In genomic region chr2:2938481-2938880, GRCh38 we compare ENCODE assay signal across 19 cellular contexts.
DNase-seq lines count a peak whose midpoint lies in the region; ATAC-seq lines count a peak whose summit lies in the region.
"Had no signal": no experiment of that assay in that cellular context is flagged by ENCODE, and none has a peak within 500 bp of the region (broad histone marks: within the 10 kb centered on the region; RNA-seq: fewer than 3 reads in every experiment).

No MANE protein-coding gene starts in this region.

- no peak overlapping the region for H3K4ac ChIP-seq in neuronal stem cell (ENCODE audit: low read length)

- no peak overlapping the region for H2BK12ac ChIP-seq in neuronal stem cell (ENCODE audit: low read length)

- no peaks in the 10 kb centered on the region for H3K79me1 ChIP-seq in neuronal stem cell (ENCODE audit: low read depth, low read length)

- H2BK15ac ChIP-seq in neuronal stem cell (ENCODE audit: low read length): no peak overlapping the region

- H3K9me3 Mint-ChIP-seq in stimulated activated naive CD8-positive, alpha-beta T cell treated with anti-CD3 and anti-CD28 coated beads, Interleukin-15, amount 100 ng/mL, for 72 hours: peaks cover 16 to 27% of the 10 kb centered on the region in 2 donors
- H3K9me3 Mint-ChIP-seq: CD4-positive, alpha-beta T cell had no signal

- no peak overlapping the region for H3K23ac ChIP-seq in neuronal stem cell (ENCODE audit: low read depth, low read length, poor library complexity)

- H3K27ac ChIP-seq in BLaER1: no peak overlapping the region
- no peak overlapping the region for H3K27ac ChIP-seq in neuronal stem cell (replicated peaks; ENCODE audit: low read length)
- H3K27ac ChIP-seq: A549, KMS-11 had no signal

- no peaks in the 10 kb centered on the region for H3K4me1 Mint-ChIP-seq in stimulated activated naive CD8-positive, alpha-beta T cell treated with anti-CD3 and anti-CD28 coated beads, Interleukin-15, amount 100 ng/mL, for 72 hours

- peaks cover 11% of the 10 kb centered on the region for H3K9me3 ChIP-seq in BLaER1
- peaks cover 0 to 1% of the 10 kb centered on the region in 2 donors for H3K9me3 ChIP-seq in neuronal stem cell (replicated peaks in 1 of 2; ENCODE audit: control insufficient read depth in 2 of 2, insufficient read depth in 1 of 2, low read depth in 1 of 2, low read length in 2 of 2)
- H3K9me3 ChIP-seq: A549 had no signal

- H2BK120ac ChIP-seq in neuronal stem cell (ENCODE audit: low read depth, low read length): no peak overlapping the region

- no peak overlapping the region for H2BK5ac ChIP-seq in neuronal stem cell (ENCODE audit: low read length)

- DNase-seq in cerebellum (ENCODE audit: low spot score) (peak; percentile 17), neuronal stem cell (ENCODE audit: low spot score) (no peak), HuH-7.5 (ENCODE audit: low spot score) (no peak)
- DNase-seq in stimulated activated naive CD8-positive, alpha-beta T cell treated with anti-CD3 and anti-CD28 coated beads, Interleukin-15, amount 100 ng/mL, for 72 hours: no peak
- DNase-seq: CD4-positive, alpha-beta T cell; HFFc6; NCI-H1048; NCI-H1436 treated with DMSO at 0.1 percent for 48 hours; NCI-H2081; NCI-H510A had no signal

- H3K4me1 ChIP-seq in BLaER1 (peaks cover 20% of the 10 kb centered on the region), neuronal stem cell (ENCODE audit: control insufficient read depth in 2 of 2, insufficient read depth in 1 of 2, low read depth in 1 of 2, low read length in 2 of 2) (peaks cover under 1 to 12% of the 10 kb centered on the region in 2 donors)
- H3K4me1 ChIP-seq: A549 had no signal

- no peak overlapping the region for H2AFZ ChIP-seq in neuronal stem cell (ENCODE audit: low read length)

- H3K4me3 ChIP-seq in BLaER1 (no peak overlapping the region), neuronal stem cell (ENCODE audit: low read length in 2 of 2) (no peak overlapping the region)
- H3K4me3 ChIP-seq: A549 had no signal

- H3K27me3 ChIP-seq in BLaER1 (no peaks in the 10 kb centered on the region), neuronal stem cell (ENCODE audit: control insufficient read depth in 3 of 3, insufficient read depth in 3 of 3, low read depth in 1 of 3, low read length in 3 of 3) (peaks cover 0 to 2% (median 0%) of the 10 kb centered on the region in 3 experiments)

- no peaks in the 10 kb centered on the region for H3K36me3 ChIP-seq in BLaER1
- H3K36me3 ChIP-seq in neuronal stem cell (replicated peaks in 1 of 2; ENCODE audit: control insufficient read depth in 2 of 2, insufficient read depth in 2 of 2, low read length in 2 of 2): no peaks in the 10 kb centered on the region

- H3K14ac ChIP-seq in neuronal stem cell (ENCODE audit: low read length): no peak overlapping the region

- H3K9ac ChIP-seq in BLaER1 (no peak overlapping the region), neuronal stem cell (ENCODE audit: low read depth, low read length, poor library complexity) (no peak overlapping the region)
- H3K9ac ChIP-seq: KMS-11 had no signal

- no peak overlapping the region for H4K8ac ChIP-seq in neuronal stem cell (ENCODE audit: low read depth, low read length)

- H3K4me3 Mint-ChIP-seq in stimulated activated naive CD8-positive, alpha-beta T cell treated with anti-CD3 and anti-CD28 coated beads, Interleukin-15, amount 100 ng/mL, for 72 hours: no peak overlapping the region
- H3K4me3 Mint-ChIP-seq: CD4-positive, alpha-beta T cell; HFFc6 had no signal

- peak; percentile 56 for ATAC-seq in HG02870 (IDR thresholded peaks at IDR 0.05; ENCODE audit: unreplicated experiment)
- ATAC-seq in stimulated activated naive CD8-positive, alpha-beta T cell treated with anti-CD3 and anti-CD28 coated beads, Interleukin-15, amount 100 ng/mL, for 72 hours: no peak
- ATAC-seq in GM18858 (IDR thresholded peaks at IDR 0.05; ENCODE audit: unreplicated experiment): no peak
- no peak for ATAC-seq in GM19467 (IDR thresholded peaks at IDR 0.05; ENCODE audit: unreplicated experiment)
- ATAC-seq: A549, HepG2, Panc1, Right ventricle myocardium inferior had no signal

- no peaks in the 10 kb centered on the region for H3K27me3 Mint-ChIP-seq in stimulated activated naive CD8-positive, alpha-beta T cell treated with anti-CD3 and anti-CD28 coated beads, Interleukin-15, amount 100 ng/mL, for 72 hours

- no peaks in the 10 kb centered on the region for H4K20me1 ChIP-seq in BLaER1

- WGBS in neuronal stem cell (ENCODE audit: extremely low coverage in 2 of 2, insufficient read length in 2 of 2, insufficient replicate concordance in 1 of 2), 2 donors: no CpG with 5 or more reads among the region's 14 CpGs

- H3K4me2 ChIP-seq in BLaER1 (peak overlapping the region; percentile 39), neuronal stem cell (ENCODE audit: insufficient read depth, low read length, poor library complexity, severe bottlenecking) (no peak overlapping the region)
- H3K4me2 ChIP-seq: A549, KMS-11 had no signal

- no peak overlapping the region for H4K91ac ChIP-seq in neuronal stem cell (ENCODE audit: low read depth, low read length, poor library complexity)

- peak overlapping the region; percentile 18 for H2AK5ac ChIP-seq in neuronal stem cell (ENCODE audit: low read depth, low read length)

- H3K18ac ChIP-seq in neuronal stem cell (ENCODE audit: low read length): peak overlapping the region; percentile 51

- H3K27ac Mint-ChIP-seq in stimulated activated naive CD8-positive, alpha-beta T cell treated with anti-CD3 and anti-CD28 coated beads, Interleukin-15, amount 100 ng/mL, for 72 hours: no peak overlapping the region
- H3K27ac Mint-ChIP-seq: CD4-positive, alpha-beta T cell; HFFc6 had no signal
